In the genomic region with DNA sequence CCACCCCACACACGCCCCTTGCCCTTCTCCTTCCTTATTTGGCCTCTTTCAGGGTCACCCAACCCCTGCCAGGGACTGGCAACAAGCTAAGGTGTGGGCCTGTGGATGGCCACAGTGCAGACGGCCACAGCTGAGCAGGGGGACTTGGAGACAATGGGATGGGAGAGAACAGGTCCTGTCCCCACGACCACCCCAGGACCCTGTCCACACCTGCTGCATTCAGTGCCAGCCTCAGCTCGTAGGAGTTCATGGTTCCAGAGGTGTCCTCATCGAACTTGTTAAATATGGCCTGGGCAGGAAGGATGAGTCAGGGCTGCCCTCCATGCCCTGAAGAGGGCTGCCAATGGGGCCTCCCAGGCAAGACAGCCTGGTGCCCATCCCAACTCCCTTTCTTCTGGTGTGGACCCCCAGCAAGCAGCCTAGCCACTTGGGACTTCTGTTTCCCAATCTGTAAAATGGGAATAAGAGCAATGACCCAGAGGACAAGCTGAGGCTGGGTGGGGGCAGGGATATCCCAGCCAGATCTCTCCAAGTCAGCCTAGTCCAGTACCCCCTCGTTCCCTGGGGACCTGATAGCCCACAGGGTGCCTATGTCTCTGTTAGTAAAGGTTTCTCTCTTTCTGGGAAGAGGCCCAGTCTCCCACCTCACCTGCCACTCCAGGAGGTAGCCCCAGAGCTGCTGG, we compare ENCODE assay signal across 8 cellular contexts. TPM values are rescaled to one million over a fixed set of nuclear protein-coding genes. Genes with fewer than 3 reads are reported as not detected.
DNase-seq lines count a peak whose midpoint lies in the region; ATAC-seq and TF ChIP-seq lines count a peak whose summit lies in the region.

No MANE protein-coding gene starts in this region.

- DNase-seq in Karpas-422, result no peak
- DNase-seq in breast epithelium (ENCODE audit: low spot score in 2 of 2), result peak in 1 of 2 donors; percentile 25
- DNase-seq in naive B cell, result no peak
- no peak for DNase-seq in effector CD8-positive, alpha-beta T cell (lab: John Stamatoyannopoulos, UW)

- H3K27ac Mint-ChIP-seq in naive B cell, result peak overlapping the region; percentile 72 to 97 (median 89)

- H2AFZ ChIP-seq in ACC112 (ENCODE audit: low read length, unreplicated experiment) (no peak overlapping the region), Karpas-422 (ENCODE audit: low read length) (no peak overlapping the region)

- ATAC-seq in naive B cell (ENCODE audit: low read depth in 2 of 2) (no peak), GM18502 (IDR thresholded peaks at IDR 0.05; ENCODE audit: poor library complexity, unreplicated experiment) (no peak), HG03571 (IDR thresholded peaks at IDR 0.05; ENCODE audit: unreplicated experiment) (no peak), HG03565 (IDR thresholded peaks at IDR 0.05; ENCODE audit: unreplicated experiment) (no peak)

- H3K4me2 ChIP-seq in Karpas-422 (ENCODE audit: low read depth, low read length, poor library complexity, severe bottlenecking), result no peak overlapping the region

- H3K9ac ChIP-seq in Karpas-422 (ENCODE audit: low read length), result no peak overlapping the region

- peaks cover 46 to 67% (median 53%) of the 10 kb centered on the region in 3 donors for H3K4me1 Mint-ChIP-seq in naive B cell

- peaks cover 0 to 1% of the 10 kb centered on the region in 2 donors for H3K36me3 Mint-ChIP-seq in naive B cell

- H3K9me3 Mint-ChIP-seq in naive B cell, result no peaks in the 10 kb centered on the region

- no peaks in the 10 kb centered on the region for H3K27me3 Mint-ChIP-seq in naive B cell

- H3K9me2 ChIP-seq in Karpas-422 (replicated peaks; ENCODE audit: insufficient read depth, low read length), result no peaks in the 10 kb centered on the region

- H3K9me3 ChIP-seq in Karpas-422 (ENCODE audit: low read length), result no peaks in the 10 kb centered on the region
- H3K9me3 ChIP-seq in breast epithelium, result no peaks in the 10 kb centered on the region

- TF ChIP-seq CTCF in breast epithelium (IDR thresholded peaks at IDR 0.05), result no peak

- no peak overlapping the region for H3K4me3 ChIP-seq in ACC112 (ENCODE audit: low read depth, low read length)
- H3K4me3 ChIP-seq in Karpas-422 (ENCODE audit: low read length), result no peak overlapping the region
- no peak overlapping the region for H3K4me3 ChIP-seq in breast epithelium

- H3K79me2 ChIP-seq in ACC112 (ENCODE audit: control insufficient read depth, insufficient read depth, low read length, unreplicated experiment), result no peaks in the 10 kb centered on the region
- no peaks in the 10 kb centered on the region for H3K79me2 ChIP-seq in Karpas-422 (ENCODE audit: low read length)

- peak overlapping the region in 7 of 8 donors; percentile 55 to 92 (median 88) for H3K4me3 Mint-ChIP-seq in naive B cell

- H3K36me3 ChIP-seq in ACC112 (ENCODE audit: insufficient read depth, low read length) (no peaks in the 10 kb centered on the region), Karpas-422 (ENCODE audit: insufficient read depth, low read length) (peaks cover 10% of the 10 kb centered on the region), breast epithelium (no peaks in the 10 kb centered on the region)

- TF ChIP-seq POLR2A in breast epithelium (IDR thresholded peaks at IDR 0.05), result no peak

- H3K4me1 ChIP-seq in ACC112 (ENCODE audit: control insufficient read depth, insufficient read depth, low read length, unreplicated experiment) (peaks cover 17% of the 10 kb centered on the region), Karpas-422 (ENCODE audit: low read length) (no peaks in the 10 kb centered on the region; the same call in 1 of the 2 replicates), breast epithelium (peaks cover 0 to 2% of the 10 kb centered on the region in 2 donors)

- intact Hi-C loops in breast epithelium (cut with DNase I; ENCODE audit: low total_unique reads), result no loop called here

- peak overlapping the region; percentile 20; the same call in 1 of the 2 replicates for H3K27ac ChIP-seq in ACC112 (ENCODE audit: low read depth, low read length)
- H3K27ac ChIP-seq in Karpas-422 (ENCODE audit: low read length), result peak overlapping the region; percentile 19; the same call in 1 of the 2 replicates
- H3K27ac ChIP-seq in breast epithelium, result peak overlapping the region; percentile 82 to 84

- no peaks in the 10 kb centered on the region for H3K27me3 ChIP-seq in ACC112 (ENCODE audit: insufficient read depth, low read length)
- no peaks in the 10 kb centered on the region for H3K27me3 ChIP-seq in Karpas-422 (ENCODE audit: low read length)
- H3K27me3 ChIP-seq in breast epithelium, result no peaks in the 10 kb centered on the region

- no peaks in the 10 kb centered on the region for H4K20me1 ChIP-seq in Karpas-422 (ENCODE audit: insufficient read depth, low read depth, low read length)

RNA-seq across cellular contexts. Expression of a gene that starts 10.6 kb away (rescaled TPM):
- 0.40 TPM in 1 of 2 replicates, not detected in the other for total RNA-seq in Karpas-422 (2014; rRNA removed; shearing (Covaris generic); ENCODE audit: low replicate concordance)
- total RNA-seq in breast epithelium, result 1 to 10 TPM in 2 of 3 donors, under 1 TPM in 1; 0.16 to 9.2 (median 4.1) TPM
- 10 to 100 TPM in 4 of 6 donors, 1 to 10 TPM in 2; 3.3 to 25.4 (median 14.0) TPM for polyA plus RNA-seq in naive B cell (ENCODE audit: low read depth in 6 of 6)

RNA-seq across cellular contexts. Expression of a gene that starts 39.7 kb away (rescaled TPM):
- not detected in 2 replicates for total RNA-seq in Karpas-422 (2014; rRNA removed; shearing (Covaris generic); ENCODE audit: low replicate concordance)
- total RNA-seq in breast epithelium, result 1 to 10 TPM in 1 of 3 donors, not detected in 2; 1.5 TPM
- polyA plus RNA-seq in naive B cell (ENCODE audit: low read depth in 6 of 6), result not detected

RNA-seq across cellular contexts. Expression of a gene that starts 55.4 kb away (rescaled TPM):
- total RNA-seq in Karpas-422 (2014; rRNA removed; shearing (Covaris generic); ENCODE audit: low replicate concordance), result not detected in 2 replicates
- total RNA-seq in breast epithelium, result 10 to 100 TPM in 1 of 3 donors, 1 to 10 TPM in 1, not detected in 1; 5.9 to 23.6 TPM
- polyA plus RNA-seq in naive B cell (ENCODE audit: low read depth in 6 of 6), result 1 to 10 TPM in 1 of 6 donors, not detected in 5; 6.0 TPM

Comparison
In these comparisons a context has a peak if more than half of its experiments do, and no peak if none do; other contexts are left out.
1. H3K27ac ChIP-seq: peak in every context shown above with its lines; median percentile 83 in breast epithelium; 20 in ACC112; 19 in Karpas-422.